ENCODE assay signal across 25 cellular contexts in the genomic region with DNA sequence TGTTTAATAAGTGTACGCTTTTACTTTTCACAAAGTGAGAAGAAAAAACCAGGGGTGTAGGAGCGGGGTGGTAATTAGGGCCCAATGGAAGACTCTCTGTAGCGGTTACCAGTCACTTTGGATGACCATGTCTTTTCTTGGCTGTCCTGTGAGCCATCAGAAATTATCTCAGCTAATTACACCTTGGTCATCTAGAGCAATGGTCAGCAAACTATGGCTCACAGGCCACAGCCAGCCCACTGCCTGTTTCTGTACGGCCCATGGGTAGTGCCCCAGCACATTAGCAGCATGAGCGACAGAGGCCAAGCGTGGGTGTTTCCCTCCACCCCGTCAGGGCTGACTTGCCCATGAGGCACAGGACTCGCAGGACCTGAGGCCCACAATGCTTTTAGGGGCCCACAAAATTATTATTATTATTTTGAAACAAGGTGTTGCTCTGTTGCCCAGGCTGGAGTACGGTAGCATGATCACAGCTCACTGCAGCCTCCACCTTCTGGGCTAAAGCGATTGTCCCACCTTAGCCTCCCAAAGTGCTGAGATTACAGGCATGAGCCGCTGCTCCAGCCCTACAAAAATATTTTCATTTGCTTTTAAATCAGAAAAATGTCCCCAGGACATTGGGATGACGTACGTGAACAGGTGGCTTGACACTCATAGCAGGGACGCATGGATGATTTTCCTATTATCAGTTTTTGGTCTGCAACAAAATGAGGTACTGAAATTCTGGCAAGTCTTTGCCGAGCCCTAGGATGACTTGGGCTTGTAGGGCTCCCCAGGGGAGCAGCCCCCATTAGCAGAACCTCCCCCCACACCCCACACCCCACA. TPM values are rescaled to one million over a fixed set of nuclear protein-coding genes. Genes with fewer than 3 reads are reported as not detected.
DNase-seq lines count a peak whose midpoint lies in the region; ATAC-seq and TF ChIP-seq lines count a peak whose summit lies in the region.
"Had no signal": no experiment of that assay in that cellular context is flagged by ENCODE, and none has a peak within 500 bp of the region (broad histone marks: within the 10 kb centered on the region; RNA-seq: fewer than 3 reads in every experiment).

No MANE protein-coding gene starts in this region.

- H3K9me3 ChIP-seq in SU-DHL-6 (ENCODE audit: insufficient read depth, low read length) (no peaks in the 10 kb centered on the region), Caco-2 (no peaks in the 10 kb centered on the region), neuronal stem cell (replicated peaks in 1 of 2; ENCODE audit: control insufficient read depth in 2 of 2, insufficient read depth in 1 of 2, low read depth in 1 of 2, low read length in 2 of 2) (no peaks in the 10 kb centered on the region)
- H3K9me3 ChIP-seq: mucosa of descending colon had no signal

- intact Hi-C loops in Caco-2 (cut with micrococcal nuclease; ENCODE audit: unreplicated experiment) = no loop called here

- POLR2A ChIA-PET in Caco-2 (lab: Charles Lee) = no interaction called here

- CTCF ChIA-PET in Caco-2 (lab: Charles Lee) = interaction anchor here (0.6 kb wide), 1 partner anchor 373 kb away, joined by 4 read pairs; the partner anchor contains the start of gene SERTAD2

- no peak overlapping the region for H3K18ac ChIP-seq in neuronal stem cell (ENCODE audit: low read length)

- no peak overlapping the region for H3K4ac ChIP-seq in neuronal stem cell (ENCODE audit: low read length)

- H2AK5ac ChIP-seq in neuronal stem cell (ENCODE audit: low read depth, low read length) = no peak overlapping the region

- H4K8ac ChIP-seq in neuronal stem cell (ENCODE audit: low read depth, low read length) = no peak overlapping the region

- no TSS peak for BruUV-seq in Caco-2 (replicated peaks; lab: Mats Ljungman, UMichigan)

- no peak overlapping the region for H2BK120ac ChIP-seq in neuronal stem cell (ENCODE audit: low read depth, low read length)

- TF ChIP-seq POLR2A in GM18505 (IDR thresholded peaks at IDR 0.05; ENCODE audit: borderline replicate concordance, extremely low read depth, insufficient read depth, insufficient read length) = no peak

- H3K4me1 ChIP-seq in Caco-2 (peaks cover 23% of the 10 kb centered on the region), neuronal stem cell (ENCODE audit: control insufficient read depth in 2 of 2, insufficient read depth in 1 of 2, low read depth in 1 of 2, low read length in 2 of 2) (peaks cover 7 to 8% of the 10 kb centered on the region in 2 donors)

- no peaks in the 10 kb centered on the region for H3K27me3 Mint-ChIP-seq in Caco-2 (ENCODE audit: insufficient read depth, unreplicated experiment)
- H3K27me3 Mint-ChIP-seq: activated naive CD8-positive, alpha-beta T cell treated with anti-CD3 and anti-CD28 coated beads, Interleukin-2, amount 10 ng/mL, durations not matched to agents 7 days and 5 days; CD4-positive, alpha-beta memory T cell had no signal

- peaks cover 63% of the 10 kb centered on the region for H3F3A ChIP-seq in SU-DHL-6 (ENCODE audit: insufficient read depth)

- H3K4me1 Mint-ChIP-seq in stimulated activated effector memory CD8-positive, alpha-beta T cell treated with anti-CD3 and anti-CD28 coated beads, Interleukin-12 subunit alpha, Interleukin-12 subunit beta, amount 100 ng/mL, for 72 hours = peaks cover 14% of the 10 kb centered on the region
- H3K4me1 Mint-ChIP-seq in Caco-2 (ENCODE audit: low read depth, unreplicated experiment) = peaks cover 20% of the 10 kb centered on the region

- H3K79me1 ChIP-seq in neuronal stem cell (ENCODE audit: low read depth, low read length) = no peaks in the 10 kb centered on the region

- WGBS in neuronal stem cell (ENCODE audit: extremely low coverage in 2 of 2, insufficient read length in 2 of 2, insufficient replicate concordance in 1 of 2), 2 donors = no CpG with 5 or more reads among the region's 15 CpGs

- no peak overlapping the region for H4K91ac ChIP-seq in neuronal stem cell (ENCODE audit: low read depth, low read length, poor library complexity)

- no peak overlapping the region for H2AFZ ChIP-seq in SU-DHL-6 (ENCODE audit: low read depth, low read length, severe bottlenecking)
- H2AFZ ChIP-seq in neuronal stem cell (ENCODE audit: low read length) = no peak overlapping the region

- no peak overlapping the region for H3K4me3 Mint-ChIP-seq in stimulated activated effector memory CD8-positive, alpha-beta T cell treated with anti-CD3 and anti-CD28 coated beads, Interleukin-12 subunit alpha, Interleukin-12 subunit beta, amount 100 ng/mL, for 72 hours
- H3K4me3 Mint-ChIP-seq in Caco-2 (ENCODE audit: unreplicated experiment) = no peak overlapping the region
- H3K4me3 Mint-ChIP-seq: activated naive CD8-positive, alpha-beta T cell treated with anti-CD3 and anti-CD28 coated beads, Interleukin-2, amount 10 ng/mL, durations not matched to agents 7 days and 5 days; CD4-positive, alpha-beta memory T cell; neural crest cell had no signal

- H3K23ac ChIP-seq in neuronal stem cell (ENCODE audit: low read depth, low read length, poor library complexity) = no peak overlapping the region

- H3K79me2 ChIP-seq in SU-DHL-6 (ENCODE audit: insufficient read depth, low read length) = no peaks in the 10 kb centered on the region

- H2BK12ac ChIP-seq in neuronal stem cell (ENCODE audit: low read length) = no peak overlapping the region

- H3K27ac ChIP-seq in SU-DHL-6 (ENCODE audit: low read depth, low read length) (peak overlapping the region; percentile 22; the same call in 1 of the 2 replicates), neuronal stem cell (replicated peaks; ENCODE audit: low read length) (no peak overlapping the region)

- TF ChIP-seq CTCF in SU-DHL-6 (IDR thresholded peaks at IDR 0.05; ENCODE audit: insufficient read depth, low read length, poor library complexity, severe bottlenecking) = no peak
- TF ChIP-seq CTCF in Caco-2 (IDR thresholded peaks at IDR 0.05; ENCODE audit: insufficient read depth in 1 of 2, low read depth in 1 of 2, low read length in 1 of 2, severe bottlenecking in 1 of 2, unreplicated experiment in 1 of 2) = no peak

- H3K9me2 ChIP-seq in SU-DHL-6 (replicated peaks; ENCODE audit: insufficient read depth, low read length) = no peaks in the 10 kb centered on the region

- H3K36me3 Mint-ChIP-seq in stimulated activated effector memory CD8-positive, alpha-beta T cell treated with anti-CD3 and anti-CD28 coated beads, Interleukin-12 subunit alpha, Interleukin-12 subunit beta, amount 100 ng/mL, for 72 hours = peaks cover 9% of the 10 kb centered on the region
- peaks cover 6% of the 10 kb centered on the region for H3K36me3 Mint-ChIP-seq in Caco-2 (ENCODE audit: insufficient read depth, unreplicated experiment)

- no peaks in the 10 kb centered on the region for H3K9me3 Mint-ChIP-seq in stimulated activated effector memory CD8-positive, alpha-beta T cell treated with anti-CD3 and anti-CD28 coated beads, Interleukin-12 subunit alpha, Interleukin-12 subunit beta, amount 100 ng/mL, for 72 hours
- no peaks in the 10 kb centered on the region for H3K9me3 Mint-ChIP-seq in Caco-2 (ENCODE audit: unreplicated experiment)
- H3K9me3 Mint-ChIP-seq: activated naive CD8-positive, alpha-beta T cell treated with anti-CD3 and anti-CD28 coated beads, Interleukin-2, amount 10 ng/mL, durations not matched to agents 7 days and 5 days; activated T-helper 2 cell treated with anti-CD3 and anti-CD28 coated beads, Interferon-gamma antibody, Interleukin-2, Interleukin-4, amounts not matched to agents 10 μg/mL and 5 μg/mL and 100 μg/mL, durations not matched to agents 14 hours and 24 hours and 36 hours; CD4-positive, alpha-beta memory T cell; neural crest cell had no signal

- H3K27me3 ChIP-seq in SU-DHL-6 (ENCODE audit: low read length) = no peaks in the 10 kb centered on the region
- no peaks in the 10 kb centered on the region; the same call in 1 of the 2 replicates for H3K27me3 ChIP-seq in Caco-2 (replicated peaks; ENCODE audit: control insufficient read depth, insufficient read depth, low read length)
- H3K27me3 ChIP-seq in neuronal stem cell (ENCODE audit: control insufficient read depth in 3 of 3, insufficient read depth in 3 of 3, low read depth in 1 of 3, low read length in 3 of 3) = no peaks in the 10 kb centered on the region

- ATAC-seq in GM18505 (IDR thresholded peaks at IDR 0.05; ENCODE audit: unreplicated experiment) = peak; percentile 42
- ATAC-seq in HG02981 (IDR thresholded peaks at IDR 0.05; ENCODE audit: unreplicated experiment) = peak; percentile 35
- ATAC-seq in stimulated activated effector memory CD8-positive, alpha-beta T cell treated with anti-CD3 and anti-CD28 coated beads, Interleukin-12 subunit alpha, Interleukin-12 subunit beta, amount 100 ng/mL, for 72 hours = peak; percentile 28
- ATAC-seq in HG02798 (IDR thresholded peaks at IDR 0.05; ENCODE audit: poor library complexity, unreplicated experiment) = no peak
- ATAC-seq: esophagus mucosa, SK-N-SH treated with all-trans-retinoic acid at 6 μM for 48 hours had no signal

- no peak overlapping the region for H3K14ac ChIP-seq in neuronal stem cell (ENCODE audit: low read length)

- H3K36me3 ChIP-seq in SU-DHL-6 (ENCODE audit: low read length) (no peaks in the 10 kb centered on the region), Caco-2 (ENCODE audit: control insufficient read depth, insufficient read depth, low read length) (no peaks in the 10 kb centered on the region; the same call in 1 of the 2 replicates), neuronal stem cell (replicated peaks in 1 of 2; ENCODE audit: control insufficient read depth in 2 of 2, insufficient read depth in 2 of 2, low read length in 2 of 2) (peaks cover 2 to 22% of the 10 kb centered on the region in 2 donors)

- DNase-seq in stimulated activated effector memory CD8-positive, alpha-beta T cell treated with anti-CD3 and anti-CD28 coated beads, Interleukin-12 subunit alpha, Interleukin-12 subunit beta, amount 100 ng/mL, for 72 hours (ENCODE audit: low spot score in 2 of 2) = no peak
- DNase-seq in Caco-2 (no peak), neuronal stem cell (ENCODE audit: low spot score) (no peak)
- DNase-seq: activated CD8-positive, alpha-beta memory T cell treated with anti-CD3 and anti-CD28 coated beads, Interleukin-2, amount 50 U/mL, for 4 hours; activated naive CD8-positive, alpha-beta T cell treated with anti-CD3 and anti-CD28 coated beads, Interleukin-2, amount 10 ng/mL, durations not matched to agents 7 days and 5 days; CD4-positive, alpha-beta memory T cell; effector CD8-positive, alpha-beta T cell; foreskin melanocyte; H7; Kasumi-1; NCI-H1048; NCI-H2029; NCI-H345; small intestine; stimulated activated naive CD8-positive, alpha-beta T cell treated with anti-CD3 and anti-CD28 coated beads, Interleukin-15, Interleukin-2, amounts not matched to agents 100 U/mL and 50 U/mL, for 24 hours; T-helper 9 cell had no signal

- H3K4me2 ChIP-seq in SU-DHL-6 (ENCODE audit: low read depth, low read length, poor library complexity, severe bottlenecking) (no peak overlapping the region), neuronal stem cell (ENCODE audit: insufficient read depth, low read length, poor library complexity, severe bottlenecking) (no peak overlapping the region)

- H3K9ac ChIP-seq in SU-DHL-6 (ENCODE audit: low read length) (no peak overlapping the region), neuronal stem cell (ENCODE audit: low read depth, low read length, poor library complexity) (no peak overlapping the region)

- no peak overlapping the region for H3K27ac Mint-ChIP-seq in stimulated activated effector memory CD8-positive, alpha-beta T cell treated with anti-CD3 and anti-CD28 coated beads, Interleukin-12 subunit alpha, Interleukin-12 subunit beta, amount 100 ng/mL, for 72 hours
- no peak overlapping the region for H3K27ac Mint-ChIP-seq in Caco-2 (ENCODE audit: unreplicated experiment)
- H3K27ac Mint-ChIP-seq: activated naive CD8-positive, alpha-beta T cell treated with anti-CD3 and anti-CD28 coated beads, Interleukin-2, amount 10 ng/mL, durations not matched to agents 7 days and 5 days; activated T-helper 2 cell treated with anti-CD3 and anti-CD28 coated beads, Interferon-gamma antibody, Interleukin-2, Interleukin-4, amounts not matched to agents 10 μg/mL and 5 μg/mL and 100 μg/mL, durations not matched to agents 14 hours and 24 hours and 36 hours had no signal

- H3K4me3 ChIP-seq in SU-DHL-6 (ENCODE audit: insufficient read depth, low read length, poor library complexity, severe bottlenecking) = no peak overlapping the region
- no peak overlapping the region for H3K4me3 ChIP-seq in Caco-2 (ENCODE audit: low read depth, low read length)
- no peak overlapping the region for H3K4me3 ChIP-seq in neuronal stem cell (ENCODE audit: low read length in 2 of 2)
- H3K4me3 ChIP-seq: mucosa of descending colon had no signal

- no peak overlapping the region for H2BK15ac ChIP-seq in neuronal stem cell (ENCODE audit: low read length)

- H2BK5ac ChIP-seq in neuronal stem cell (ENCODE audit: low read length) = no peak overlapping the region

- H4K20me1 ChIP-seq in SU-DHL-6 (ENCODE audit: low read depth, low read length) = no peaks in the 10 kb centered on the region

RNA-seq across cellular contexts. Expression of gene CEP68, which starts 29.4 kb away (rescaled TPM):
- 12.9 and 14.0 TPM in 2 replicates for total RNA-seq in Caco-2 (2022)
- polyA plus RNA-seq in neuronal stem cell (2013, experiment 1 of 2) = 20.9 TPM
- 21.5 TPM for polyA plus RNA-seq in neuronal stem cell (2013, experiment 2 of 2)

RNA-seq across cellular contexts. Expression of gene SLC1A4, which starts 37.7 kb away (rescaled TPM):
- total RNA-seq in Caco-2 (2022) = 28.6 and 35.0 TPM in 2 replicates
- 3.7 TPM for polyA plus RNA-seq in neuronal stem cell (2013, experiment 1 of 2)
- polyA plus RNA-seq in neuronal stem cell (2013, experiment 2 of 2) = 3.9 TPM
